Comparison of ENCODE assay signal across 25 cellular contexts in genomic region chr3:52262447-52262846, GRCh38. TPM values are rescaled to one million over a fixed set of nuclear protein-coding genes. Genes with fewer than 3 reads are reported as not detected.
A peak's percentile ranks its signal among the peaks of the same experiment; 100 is the strongest.
DNase-seq lines count a peak whose midpoint lies in the region; ATAC-seq lines count a peak whose summit lies in the region.
"Had no signal": no experiment of that assay in that cellular context is flagged by ENCODE, and none has a peak within 500 bp of the region (broad histone marks: within the 10 kb centered on the region; RNA-seq: fewer than 3 reads in every experiment).

No MANE protein-coding gene starts in this region.

- peaks cover 64% of the 10 kb centered on the region for H3K4me1 Mint-ChIP-seq in activated CD4-positive, alpha-beta T cell treated with anti-CD3 and anti-CD28 coated beads, Interleukin-2, amount 10 ng/mL, durations not matched to agents 24 days and 14 days
- peaks cover 36 to 45% (median 38%) of the 10 kb centered on the region in 3 donors for H3K4me1 Mint-ChIP-seq in IgD-negative memory B cell
- H3K4me1 Mint-ChIP-seq in activated T-helper 2 cell treated with anti-CD3 and anti-CD28 coated beads, Interferon-gamma antibody, Interleukin-2, Interleukin-4, amounts not matched to agents 10 μg/mL and 5 μg/mL and 100 μg/mL, durations not matched to agents 14 hours and 24 hours and 36 hours (ENCODE audit: low read depth) = peaks cover 67% of the 10 kb centered on the region
- peaks cover 25 to 29% of the 10 kb centered on the region in 2 donors for H3K4me1 Mint-ChIP-seq in natural killer cell treated with Interleukin-12 subunit alpha and Interleukin-12 subunit beta and Interleukin-15 and Interleukin-18, amount 100 ng/mL, for 72 hours (ENCODE audit: low read depth in 2 of 2)
- H3K4me1 Mint-ChIP-seq: GM23338 had no signal

- ATAC-seq in natural killer cell treated with Interleukin-12 subunit alpha and Interleukin-12 subunit beta and Interleukin-15 and Interleukin-18, amount 100 ng/mL, for 72 hours = no peak
- no peak for ATAC-seq in GM21528 (IDR thresholded peaks at IDR 0.05; ENCODE audit: low FRiP score, unreplicated experiment)
- ATAC-seq in HG03457 (IDR thresholded peaks at IDR 0.05; ENCODE audit: unreplicated experiment) = no peak
- ATAC-seq: A549, GM23338 had no signal

- peak overlapping the region; percentile 65 for H3K27ac Mint-ChIP-seq in activated CD4-positive, alpha-beta T cell treated with anti-CD3 and anti-CD28 coated beads, Interleukin-2, amount 10 ng/mL, durations not matched to agents 24 days and 14 days
- peak overlapping the region; percentile 9 to 80 (median 76) for H3K27ac Mint-ChIP-seq in IgD-negative memory B cell
- H3K27ac Mint-ChIP-seq in activated T-helper 2 cell treated with anti-CD3 and anti-CD28 coated beads, Interferon-gamma antibody, Interleukin-2, Interleukin-4, amounts not matched to agents 10 μg/mL and 5 μg/mL and 100 μg/mL, durations not matched to agents 14 hours and 24 hours and 36 hours = peak overlapping the region; percentile 18
- H3K27ac Mint-ChIP-seq in natural killer cell treated with Interleukin-12 subunit alpha and Interleukin-12 subunit beta and Interleukin-15 and Interleukin-18, amount 100 ng/mL, for 72 hours = peak overlapping the region; percentile 7 to 59

- DNase-seq in activated CD4-positive, alpha-beta T cell treated with anti-CD3 and anti-CD28 coated beads, Interleukin-2, amount 10 ng/mL, durations not matched to agents 24 days and 14 days = no peak
- no peak for DNase-seq in activated CD4-positive, alpha-beta T cell treated with anti-CD3 and anti-CD28 coated beads for 4 hours
- no peak for DNase-seq in activated T-helper 2 cell treated with anti-CD3 and anti-CD28 coated beads, Interferon-gamma antibody, Interleukin-2, Interleukin-4, amounts not matched to agents 10 μg/mL and 5 μg/mL and 100 μg/mL, durations not matched to agents 14 hours and 24 hours and 36 hours (ENCODE audit: low spot score)
- no peak for DNase-seq in natural killer cell treated with Interleukin-12 subunit alpha and Interleukin-12 subunit beta and Interleukin-15 and Interleukin-18, amount 100 ng/mL, for 72 hours (ENCODE audit: low spot score)
- DNase-seq in C1 segment of cervical spinal cord (lab: John Stamatoyannopoulos, UW) = no peak
- DNase-seq: activated effector memory CD4-positive, alpha-beta T cell treated with Interleukin-2 at 50 U/mL for 16 hours; aorta; caudate nucleus; kidney glomerular epithelial cell; NCI-H1092 treated with DMSO at 0.1 percent for 48 hours; NCI-H2029 treated with DMSO at 0.1 percent for 48 hours; NCI-H345; occipital lobe; PC-9; SIG-M5; small intestine; stimulated activated CD4-positive, alpha-beta T cell treated with anti-CD3 and anti-CD28 coated beads, Interleukin-2, amount 100 ng/mL, for 24 hours; stimulated activated naive CD4-positive, alpha-beta T cell treated with Interleukin-2 at 50 U/mL for 16 hours had no signal

- H3K27me3 Mint-ChIP-seq in activated CD4-positive, alpha-beta T cell treated with anti-CD3 and anti-CD28 coated beads, Interleukin-2, amount 10 ng/mL, durations not matched to agents 24 days and 14 days = no peaks in the 10 kb centered on the region
- H3K27me3 Mint-ChIP-seq in IgD-negative memory B cell = no peaks in the 10 kb centered on the region
- H3K27me3 Mint-ChIP-seq in activated T-helper 2 cell treated with anti-CD3 and anti-CD28 coated beads, Interferon-gamma antibody, Interleukin-2, Interleukin-4, amounts not matched to agents 10 μg/mL and 5 μg/mL and 100 μg/mL, durations not matched to agents 14 hours and 24 hours and 36 hours (ENCODE audit: low read depth) = no peaks in the 10 kb centered on the region
- H3K27me3 Mint-ChIP-seq in natural killer cell treated with Interleukin-12 subunit alpha and Interleukin-12 subunit beta and Interleukin-15 and Interleukin-18, amount 100 ng/mL, for 72 hours = no peaks in the 10 kb centered on the region

- no peaks in the 10 kb centered on the region for H3K9me3 Mint-ChIP-seq in activated CD4-positive, alpha-beta T cell treated with anti-CD3 and anti-CD28 coated beads, Interleukin-2, amount 10 ng/mL, durations not matched to agents 24 days and 14 days
- H3K9me3 Mint-ChIP-seq in IgD-negative memory B cell = no peaks in the 10 kb centered on the region
- no peaks in the 10 kb centered on the region for H3K9me3 Mint-ChIP-seq in activated T-helper 2 cell treated with anti-CD3 and anti-CD28 coated beads, Interferon-gamma antibody, Interleukin-2, Interleukin-4, amounts not matched to agents 10 μg/mL and 5 μg/mL and 100 μg/mL, durations not matched to agents 14 hours and 24 hours and 36 hours
- no peaks in the 10 kb centered on the region for H3K9me3 Mint-ChIP-seq in natural killer cell treated with Interleukin-12 subunit alpha and Interleukin-12 subunit beta and Interleukin-15 and Interleukin-18, amount 100 ng/mL, for 72 hours
- H3K9me3 Mint-ChIP-seq: GM23338 had no signal

- intact Hi-C loops in activated CD4-positive, alpha-beta T cell treated with anti-CD3 and anti-CD28 coated beads, Interleukin-2, amount 10 ng/mL, durations not matched to agents 24 days and 14 days (cut with micrococcal nuclease) = no loop called here
- intact Hi-C loops in activated T-helper 2 cell treated with anti-CD3 and anti-CD28 coated beads, Interferon-gamma antibody, Interleukin-2, Interleukin-4, amounts not matched to agents 10 μg/mL and 5 μg/mL and 100 μg/mL, durations not matched to agents 14 hours and 24 hours and 36 hours (cut with micrococcal nuclease) = no loop called here

- peaks cover 93% of the 10 kb centered on the region for H3K36me3 Mint-ChIP-seq in activated CD4-positive, alpha-beta T cell treated with anti-CD3 and anti-CD28 coated beads, Interleukin-2, amount 10 ng/mL, durations not matched to agents 24 days and 14 days (ENCODE audit: low read depth)
- peaks cover 12% of the 10 kb centered on the region for H3K36me3 Mint-ChIP-seq in IgD-negative memory B cell
- H3K36me3 Mint-ChIP-seq in activated T-helper 2 cell treated with anti-CD3 and anti-CD28 coated beads, Interferon-gamma antibody, Interleukin-2, Interleukin-4, amounts not matched to agents 10 μg/mL and 5 μg/mL and 100 μg/mL, durations not matched to agents 14 hours and 24 hours and 36 hours (ENCODE audit: low read depth) = peaks cover 95% of the 10 kb centered on the region
- peaks cover 59% of the 10 kb centered on the region for H3K36me3 Mint-ChIP-seq in natural killer cell treated with Interleukin-12 subunit alpha and Interleukin-12 subunit beta and Interleukin-15 and Interleukin-18, amount 100 ng/mL, for 72 hours

- peak overlapping the region; percentile 34 for H3K4me3 Mint-ChIP-seq in activated CD4-positive, alpha-beta T cell treated with anti-CD3 and anti-CD28 coated beads, Interleukin-2, amount 10 ng/mL, durations not matched to agents 24 days and 14 days
- H3K4me3 Mint-ChIP-seq in IgD-negative memory B cell = peak overlapping the region in 3 of 4 donors; percentile 20 to 88 (median 31)
- no peak overlapping the region for H3K4me3 Mint-ChIP-seq in activated T-helper 2 cell treated with anti-CD3 and anti-CD28 coated beads, Interferon-gamma antibody, Interleukin-2, Interleukin-4, amounts not matched to agents 10 μg/mL and 5 μg/mL and 100 μg/mL, durations not matched to agents 14 hours and 24 hours and 36 hours (ENCODE audit: low read depth)
- no peak overlapping the region for H3K4me3 Mint-ChIP-seq in natural killer cell treated with Interleukin-12 subunit alpha and Interleukin-12 subunit beta and Interleukin-15 and Interleukin-18, amount 100 ng/mL, for 72 hours
- H3K4me3 Mint-ChIP-seq: GM23338 had no signal

RNA-seq across cellular contexts. Expression of gene WDR82, which starts 16.0 kb away (rescaled TPM):
- 104 and 106 TPM in 2 replicates for total RNA-seq in activated CD4-positive, alpha-beta T cell treated with anti-CD3 and anti-CD28 coated beads, Interleukin-2, amount 10 ng/mL, durations not matched to agents 24 days and 14 days
- polyA plus RNA-seq in IgD-negative memory B cell = 55.0 TPM
- total RNA-seq in activated T-helper 2 cell treated with anti-CD3 and anti-CD28 coated beads, Interferon-gamma antibody, Interleukin-2, Interleukin-4, amounts not matched to agents 10 μg/mL and 5 μg/mL and 100 μg/mL, durations not matched to agents 14 hours and 24 hours and 36 hours = 101 and 103 TPM in 2 replicates
- 10 to 100 TPM; 82.8 to 87.4 TPM for total RNA-seq in natural killer cell treated with Interleukin-12 subunit alpha and Interleukin-12 subunit beta and Interleukin-15 and Interleukin-18, amount 100 ng/mL, for 72 hours

RNA-seq across cellular contexts. Expression of gene PPM1M, which starts 16.9 kb away (rescaled TPM):
- total RNA-seq in activated CD4-positive, alpha-beta T cell treated with anti-CD3 and anti-CD28 coated beads, Interleukin-2, amount 10 ng/mL, durations not matched to agents 24 days and 14 days = 48.3 and 49.2 TPM in 2 replicates
- polyA plus RNA-seq in IgD-negative memory B cell = 51.3 TPM
- total RNA-seq in activated T-helper 2 cell treated with anti-CD3 and anti-CD28 coated beads, Interferon-gamma antibody, Interleukin-2, Interleukin-4, amounts not matched to agents 10 μg/mL and 5 μg/mL and 100 μg/mL, durations not matched to agents 14 hours and 24 hours and 36 hours = 44.7 and 46.4 TPM in 2 replicates
- 10 to 100 TPM; 45.7 to 47.7 TPM for total RNA-seq in natural killer cell treated with Interleukin-12 subunit alpha and Interleukin-12 subunit beta and Interleukin-15 and Interleukin-18, amount 100 ng/mL, for 72 hours

RNA-seq across cellular contexts. Expression of gene TWF2, which starts 23.5 kb away (rescaled TPM):
- total RNA-seq in activated CD4-positive, alpha-beta T cell treated with anti-CD3 and anti-CD28 coated beads, Interleukin-2, amount 10 ng/mL, durations not matched to agents 24 days and 14 days = 80.3 and 87.0 TPM in 2 replicates
- 108 TPM for polyA plus RNA-seq in IgD-negative memory B cell
- total RNA-seq in activated T-helper 2 cell treated with anti-CD3 and anti-CD28 coated beads, Interferon-gamma antibody, Interleukin-2, Interleukin-4, amounts not matched to agents 10 μg/mL and 5 μg/mL and 100 μg/mL, durations not matched to agents 14 hours and 24 hours and 36 hours = 89.7 and 91.1 TPM in 2 replicates
- 100 to 1,000 TPM in 1 of 2 donors, 10 to 100 TPM in 1; 90.3 to 117 TPM for total RNA-seq in natural killer cell treated with Interleukin-12 subunit alpha and Interleukin-12 subunit beta and Interleukin-15 and Interleukin-18, amount 100 ng/mL, for 72 hours

RNA-seq across cellular contexts. Expression of gene GLYCTK, which starts 25.2 kb away (rescaled TPM):
- total RNA-seq in activated CD4-positive, alpha-beta T cell treated with anti-CD3 and anti-CD28 coated beads, Interleukin-2, amount 10 ng/mL, durations not matched to agents 24 days and 14 days = 16.3 and 17.4 TPM in 2 replicates
- 7.4 TPM for polyA plus RNA-seq in IgD-negative memory B cell
- 16.6 and 16.8 TPM in 2 replicates for total RNA-seq in activated T-helper 2 cell treated with anti-CD3 and anti-CD28 coated beads, Interferon-gamma antibody, Interleukin-2, Interleukin-4, amounts not matched to agents 10 μg/mL and 5 μg/mL and 100 μg/mL, durations not matched to agents 14 hours and 24 hours and 36 hours
- total RNA-seq in natural killer cell treated with Interleukin-12 subunit alpha and Interleukin-12 subunit beta and Interleukin-15 and Interleukin-18, amount 100 ng/mL, for 72 hours = 10 to 100 TPM; 26.0 to 34.2 TPM

RNA-seq across cellular contexts. Expression of gene TLR9, which starts 37.0 kb away (rescaled TPM):
- 0.17 and 0.42 TPM in 2 replicates for total RNA-seq in activated CD4-positive, alpha-beta T cell treated with anti-CD3 and anti-CD28 coated beads, Interleukin-2, amount 10 ng/mL, durations not matched to agents 24 days and 14 days
- polyA plus RNA-seq in IgD-negative memory B cell = 10.4 TPM
- total RNA-seq in activated T-helper 2 cell treated with anti-CD3 and anti-CD28 coated beads, Interferon-gamma antibody, Interleukin-2, Interleukin-4, amounts not matched to agents 10 μg/mL and 5 μg/mL and 100 μg/mL, durations not matched to agents 14 hours and 24 hours and 36 hours = 0.32 and 0.50 TPM in 2 replicates
- under 1 TPM; 0.10 to 0.39 TPM for total RNA-seq in natural killer cell treated with Interleukin-12 subunit alpha and Interleukin-12 subunit beta and Interleukin-15 and Interleukin-18, amount 100 ng/mL, for 72 hours
- total RNA-seq: dermis microvascular lymphatic vessel endothelial cell, endothelial cell of umbilical vein, GM23338 had no signal
- polyA plus RNA-seq: aorta, endothelial cell of umbilical vein, GM23338 had no signal

Comparison
In these comparisons a context has a peak if more than half of its experiments do, and no peak if none do; other contexts are left out.
1. H3K27ac Mint-ChIP-seq: peak in every context shown above with its lines; median percentile 76 in IgD-negative memory B cell; 65 in activated CD4-positive, alpha-beta T cell treated with anti-CD3 and anti-CD28 coated beads, Interleukin-2, amount 10 ng/mL, durations not matched to agents 24 days and 14 days; 33 in natural killer cell treated with Interleukin-12 subunit alpha and Interleukin-12 subunit beta and Interleukin-15 and Interleukin-18, amount 100 ng/mL, for 72 hours; 18 in activated T-helper 2 cell treated with anti-CD3 and anti-CD28 coated beads, Interferon-gamma antibody, Interleukin-2, Interleukin-4, amounts not matched to agents 10 μg/mL and 5 μg/mL and 100 μg/mL, durations not matched to agents 14 hours and 24 hours and 36 hours.
2. H3K4me3 Mint-ChIP-seq: peak in activated CD4-positive, alpha-beta T cell treated with anti-CD3 and anti-CD28 coated beads, Interleukin-2, amount 10 ng/mL, durations not matched to agents 24 days and 14 days (single experiment) and IgD-negative memory B cell (3 of 4); none in activated T-helper 2 cell treated with anti-CD3 and anti-CD28 coated beads, Interferon-gamma antibody, Interleukin-2, Interleukin-4, amounts not matched to agents 10 μg/mL and 5 μg/mL and 100 μg/mL, durations not matched to agents 14 hours and 24 hours and 36 hours (single experiment) and natural killer cell treated with Interleukin-12 subunit alpha and Interleukin-12 subunit beta and Interleukin-15 and Interleukin-18, amount 100 ng/mL, for 72 hours (single experiment).